Comparison of ENCODE assay signal across 32 cellular contexts in genomic region chr1:6477039-6477820, GRCh38. TPM values are rescaled to one million over a fixed set of nuclear protein-coding genes. Genes with fewer than 3 reads are reported as not detected.
DNase-seq lines count a peak whose midpoint lies in the region; ATAC-seq, FAIRE-seq and TF ChIP-seq lines count a peak whose summit lies in the region.
"Had no signal": no experiment of that assay in that cellular context is flagged by ENCODE, and none has a peak within 500 bp of the region (broad histone marks: within the 10 kb centered on the region; RNA-seq: fewer than 3 reads in every experiment).

No MANE protein-coding gene starts in this region.

- H3K27me3 Mint-ChIP-seq in astrocyte (ENCODE audit: low read depth, unreplicated experiment) (peaks cover 2% of the 10 kb centered on the region), type B pancreatic cell (no peaks in the 10 kb centered on the region)
- H3K27me3 Mint-ChIP-seq in activated CD4-positive, alpha-beta T cell treated with anti-CD3 and anti-CD28 coated beads, Interleukin-2, amount 10 ng/mL, durations not matched to agents 7 days and 5 days = peaks cover 6% of the 10 kb centered on the region
- H3K27me3 Mint-ChIP-seq: activated CD4-positive, alpha-beta memory T cell treated with anti-CD3 and anti-CD28 coated beads, Interleukin-2, amount 10 ng/mL, durations not matched to agents 7 days and 5 days; activated naive CD8-positive, alpha-beta T cell treated with anti-CD3 and anti-CD28 coated beads for 36 hours had no signal

- H3K4me3 Mint-ChIP-seq in astrocyte (ENCODE audit: unreplicated experiment) (peak overlapping the region; percentile 40), type B pancreatic cell (peak overlapping the region; percentile 14)
- H3K4me3 Mint-ChIP-seq in activated CD4-positive, alpha-beta T cell treated with anti-CD3 and anti-CD28 coated beads, Interleukin-2, amount 10 ng/mL, durations not matched to agents 7 days and 5 days = no peak overlapping the region
- H3K4me3 Mint-ChIP-seq: activated CD4-positive, alpha-beta memory T cell treated with anti-CD3 and anti-CD28 coated beads, Interleukin-2, amount 10 ng/mL, durations not matched to agents 7 days and 5 days; activated naive CD8-positive, alpha-beta T cell treated with anti-CD3 and anti-CD28 coated beads for 36 hours; CD4-positive, CD25-positive, alpha-beta regulatory T cell; dendritic cell treated with granulocyte-macrophage colony-stimulating factor and Interleukin-4, amounts not matched to agents 40 ng/mL and 50 ng/mL, for 4 days; natural killer cell treated with Interleukin-12 subunit alpha and Interleukin-12 subunit beta and Interleukin-15 and Interleukin-18, amount 100 ng/mL, for 72 hours; stimulated activated effector memory CD8-positive, alpha-beta T cell treated with anti-CD3 and anti-CD28 coated beads, Interleukin-12 subunit alpha, Interleukin-12 subunit beta, amount 100 ng/mL, for 72 hours; T-helper 17 cell had no signal

- H3K4me1 ChIP-seq in astrocyte (ENCODE audit: insufficient read depth, low read length) (no peaks in the 10 kb centered on the region), lower lobe of right lung (peaks cover 7% of the 10 kb centered on the region)
- H3K4me1 ChIP-seq: ascending aorta had no signal

- H3K9me3 ChIP-seq in astrocyte (ENCODE audit: insufficient read depth, low read depth, low read length) (no peaks in the 10 kb centered on the region), lower lobe of right lung (no peaks in the 10 kb centered on the region)
- H3K9me3 ChIP-seq: ascending aorta had no signal

- H3K4me3 ChIP-seq in astrocyte (ENCODE audit: insufficient read depth, low read depth, low read length) = no peak overlapping the region
- H3K4me3 ChIP-seq in lower lobe of right lung = no peak overlapping the region
- H3K4me3 ChIP-seq: ascending aorta had no signal

- POLR2A ChIA-PET in activated CD4-positive, alpha-beta T cell treated with anti-CD3 and anti-CD28 coated beads, Interleukin-2, amount 10 ng/mL, durations not matched to agents 7 days and 5 days (lab: Charles Lee) = no interaction called here

- H3K27ac Mint-ChIP-seq in astrocyte (ENCODE audit: unreplicated experiment) (no peak overlapping the region), type B pancreatic cell (peak overlapping the region; percentile 70)
- no peak overlapping the region for H3K27ac Mint-ChIP-seq in activated CD4-positive, alpha-beta T cell treated with anti-CD3 and anti-CD28 coated beads, Interleukin-2, amount 10 ng/mL, durations not matched to agents 7 days and 5 days
- H3K27ac Mint-ChIP-seq: activated CD4-positive, alpha-beta memory T cell treated with anti-CD3 and anti-CD28 coated beads, Interleukin-2, amount 10 ng/mL, durations not matched to agents 7 days and 5 days; activated naive CD8-positive, alpha-beta T cell treated with anti-CD3 and anti-CD28 coated beads for 36 hours; activated T-helper 2 cell treated with anti-CD3 and anti-CD28 coated beads, Interferon-gamma antibody, Interleukin-2, Interleukin-4, amounts not matched to agents 10 μg/mL and 5 μg/mL and 100 μg/mL, durations not matched to agents 14 hours and 24 hours and 36 hours; dendritic cell treated with granulocyte-macrophage colony-stimulating factor and Interleukin-4, amounts not matched to agents 40 ng/mL and 50 ng/mL, for 4 days; natural killer cell treated with Interleukin-12 subunit alpha and Interleukin-12 subunit beta and Interleukin-15 and Interleukin-18, amount 100 ng/mL, for 72 hours; stimulated activated effector memory CD8-positive, alpha-beta T cell treated with anti-CD3 and anti-CD28 coated beads, Interleukin-12 subunit alpha, Interleukin-12 subunit beta, amount 100 ng/mL, for 72 hours; T-helper 17 cell had no signal

- ATAC-seq in lower lobe of right lung = no peak
- ATAC-seq: natural killer cell treated with Interleukin-12 subunit alpha and Interleukin-12 subunit beta and Interleukin-15 and Interleukin-18, amount 100 ng/mL, for 72 hours; right cardiac atrium; stimulated activated effector memory CD8-positive, alpha-beta T cell treated with anti-CD3 and anti-CD28 coated beads, Interleukin-12 subunit alpha, Interleukin-12 subunit beta, amount 100 ng/mL, for 72 hours; T-helper 17 cell had no signal

- H3K36me3 ChIP-seq in astrocyte (ENCODE audit: insufficient read depth, low read length) (no peaks in the 10 kb centered on the region), lower lobe of right lung (no peaks in the 10 kb centered on the region)

- H3K9me3 Mint-ChIP-seq in astrocyte (ENCODE audit: unreplicated experiment) (no peaks in the 10 kb centered on the region), type B pancreatic cell (no peaks in the 10 kb centered on the region)
- no peaks in the 10 kb centered on the region for H3K9me3 Mint-ChIP-seq in activated CD4-positive, alpha-beta T cell treated with anti-CD3 and anti-CD28 coated beads, Interleukin-2, amount 10 ng/mL, durations not matched to agents 7 days and 5 days
- H3K9me3 Mint-ChIP-seq: activated CD4-positive, alpha-beta memory T cell treated with anti-CD3 and anti-CD28 coated beads, Interleukin-2, amount 10 ng/mL, durations not matched to agents 7 days and 5 days; activated naive CD8-positive, alpha-beta T cell treated with anti-CD3 and anti-CD28 coated beads for 36 hours; activated T-helper 2 cell treated with anti-CD3 and anti-CD28 coated beads, Interferon-gamma antibody, Interleukin-2, Interleukin-4, amounts not matched to agents 10 μg/mL and 5 μg/mL and 100 μg/mL, durations not matched to agents 14 hours and 24 hours and 36 hours; CD4-positive, CD25-positive, alpha-beta regulatory T cell; dendritic cell treated with granulocyte-macrophage colony-stimulating factor and Interleukin-4, amounts not matched to agents 40 ng/mL and 50 ng/mL, for 4 days; natural killer cell treated with Interleukin-12 subunit alpha and Interleukin-12 subunit beta and Interleukin-15 and Interleukin-18, amount 100 ng/mL, for 72 hours; stimulated activated effector memory CD8-positive, alpha-beta T cell treated with anti-CD3 and anti-CD28 coated beads, Interleukin-12 subunit alpha, Interleukin-12 subunit beta, amount 100 ng/mL, for 72 hours had no signal

- no peak overlapping the region for H2AFZ ChIP-seq in astrocyte (ENCODE audit: low read depth, low read length)
- H2AFZ ChIP-seq: parathyroid adenoma had no signal

- peaks cover 37% of the 10 kb centered on the region for H4K20me1 ChIP-seq in astrocyte (ENCODE audit: insufficient read depth, low read length)

- H3K27ac ChIP-seq in astrocyte (ENCODE audit: low read depth, low read length) (no peak overlapping the region), lower lobe of right lung (no peak overlapping the region)
- H3K27ac ChIP-seq: 22Rv1, ascending aorta, parathyroid adenoma had no signal

- intact Hi-C loops in lower lobe of right lung (cut with DNase I) = no loop called here

- FAIRE-seq in astrocyte (lab: Jason Lieb, UNC) = no peak
- FAIRE-seq: frontal cortex, GM12892 had no signal

- no peaks in the 10 kb centered on the region for H3K27me3 ChIP-seq in astrocyte (ENCODE audit: insufficient read depth, low read length)
- no peaks in the 10 kb centered on the region for H3K27me3 ChIP-seq in lower lobe of right lung (ENCODE audit: low read depth)
- H3K27me3 ChIP-seq: ascending aorta had no signal

- H3K79me2 ChIP-seq in astrocyte (ENCODE audit: insufficient read depth, low read length) = peaks cover 10% of the 10 kb centered on the region
- H3K79me2 ChIP-seq: parathyroid adenoma had no signal

- no peak overlapping the region for H3K4me2 ChIP-seq in astrocyte (ENCODE audit: low read length)

- H3K4me1 Mint-ChIP-seq in astrocyte (ENCODE audit: low read depth, unreplicated experiment) (peaks cover 4% of the 10 kb centered on the region), type B pancreatic cell (ENCODE audit: unreplicated experiment) (peaks cover 19% of the 10 kb centered on the region)
- H3K4me1 Mint-ChIP-seq in activated CD4-positive, alpha-beta T cell treated with anti-CD3 and anti-CD28 coated beads, Interleukin-2, amount 10 ng/mL, durations not matched to agents 7 days and 5 days = peaks cover 6% of the 10 kb centered on the region
- H3K4me1 Mint-ChIP-seq: activated CD4-positive, alpha-beta memory T cell treated with anti-CD3 and anti-CD28 coated beads, Interleukin-2, amount 10 ng/mL, durations not matched to agents 7 days and 5 days had no signal

- no peak overlapping the region for H3K9ac ChIP-seq in astrocyte (ENCODE audit: low read length)
- H3K9ac ChIP-seq: parathyroid adenoma had no signal

- CTCF ChIA-PET in activated CD4-positive, alpha-beta T cell treated with anti-CD3 and anti-CD28 coated beads, Interleukin-2, amount 10 ng/mL, durations not matched to agents 7 days and 5 days (lab: Charles Lee) = interaction anchor here (0.7 to 1.9 kb wide), 6 partner anchors 9 to 146 kb away, joined by 3 to 6 read pairs (median 3); no protein-coding TSS in a partner anchor

- DNase-seq in NCI-H2107 treated with DMSO at 0.1 percent for 48 hours (lab: John Stamatoyannopoulos, UW; ENCODE audit: unreplicated experiment) (peak; percentile 14), NCI-H2107 (lab: John Stamatoyannopoulos, UW) (no peak), astrocyte (ENCODE audit: low read depth) (no peak), lower lobe of right lung (peak; percentile 46), type B pancreatic cell (ENCODE audit: extremely low spot score, unreplicated experiment) (no peak), NCI-H82 treated with DMSO at 0.1 percent for 48 hours (lab: John Stamatoyannopoulos, UW; ENCODE audit: unreplicated experiment) (no peak)
- DNase-seq in activated CD4-positive, alpha-beta T cell treated with anti-CD3 and anti-CD28 coated beads, Interleukin-2, amount 10 ng/mL, durations not matched to agents 7 days and 5 days = no peak
- DNase-seq in activated T-cell treated with anti-CD3 and anti-CD28 coated beads, Interleukin-2, amount 50 U/mL, for 48 hours = no peak
- DNase-seq: activated CD4-positive, alpha-beta memory T cell treated with anti-CD3 and anti-CD28 coated beads, Interleukin-2, amount 10 ng/mL, durations not matched to agents 7 days and 5 days; activated CD4-positive, CD25-positive, alpha-beta regulatory T cell treated with anti-CD3 and anti-CD28 coated beads, Interleukin-2, amount 50 U/mL, for 72 hours; activated CD8-positive, alpha-beta memory T cell treated with anti-CD3 and anti-CD28 coated beads, Interleukin-2, amount 50 U/mL, for 48 hours; activated naive CD8-positive, alpha-beta T cell treated with anti-CD3 and anti-CD28 coated beads for 36 hours; CD4-positive, CD25-positive, alpha-beta regulatory T cell; central memory CD4-positive, alpha-beta T cell; EL; hypothalamus; NCI-H1048; NCI-H187; right cardiac atrium; stimulated activated CD4-positive, alpha-beta T cell treated with anti-CD3 and anti-CD28 coated beads, Interleukin-12 subunit alpha, Interleukin-12 subunit beta, amount 100 ng/mL, for 4 hours; stimulated activated CD4-positive, alpha-beta T cell treated with anti-CD3 and anti-CD28 coated beads, Interleukin-4, amount 100 ng/mL, for 24 hours; T-helper 17 cell had no signal

- peaks cover 9% of the 10 kb centered on the region for H3K36me3 Mint-ChIP-seq in astrocyte (ENCODE audit: low read depth, unreplicated experiment)
- H3K36me3 Mint-ChIP-seq in type B pancreatic cell = peaks cover 7% of the 10 kb centered on the region
- no peaks in the 10 kb centered on the region for H3K36me3 Mint-ChIP-seq in activated CD4-positive, alpha-beta T cell treated with anti-CD3 and anti-CD28 coated beads, Interleukin-2, amount 10 ng/mL, durations not matched to agents 7 days and 5 days (ENCODE audit: low read depth)
- H3K36me3 Mint-ChIP-seq: activated naive CD8-positive, alpha-beta T cell treated with anti-CD3 and anti-CD28 coated beads for 36 hours; natural killer cell treated with Interleukin-12 subunit alpha and Interleukin-12 subunit beta and Interleukin-15 and Interleukin-18, amount 100 ng/mL, for 72 hours; stimulated activated effector memory CD8-positive, alpha-beta T cell treated with anti-CD3 and anti-CD28 coated beads, Interleukin-12 subunit alpha, Interleukin-12 subunit beta, amount 100 ng/mL, for 72 hours had no signal

- TF ChIP-seq CTCF in astrocyte (IDR thresholded peaks at IDR 0.05; ENCODE audit: insufficient read depth, low read depth, low read length) (no peak), lower lobe of right lung (IDR thresholded peaks at IDR 0.05) (no peak), type B pancreatic cell (conservative IDR thresholded peaks at IDR 0.05) (no peak)

RNA-seq across cellular contexts. Expression of gene TNFRSF25, which starts 11.3 kb away (rescaled TPM):
- total RNA-seq in astrocyte (16.5 and 18.8 TPM in 2 replicates), lower lobe of right lung (8.2 TPM), type B pancreatic cell (ENCODE audit: low replicate concordance) (27.0 and 29.4 TPM in 2 replicates)
- 10 to 100 TPM; 88.5 to 92.8 TPM for total RNA-seq in activated CD4-positive, alpha-beta T cell treated with anti-CD3 and anti-CD28 coated beads, Interleukin-2, amount 10 ng/mL, durations not matched to agents 7 days and 5 days

RNA-seq across cellular contexts. Expression of gene PLEKHG5, which starts 14.2 kb away (rescaled TPM):
- total RNA-seq in astrocyte (23.0 and 25.1 TPM in 2 replicates), lower lobe of right lung (9.5 TPM), type B pancreatic cell (ENCODE audit: low replicate concordance) (28.5 and 30.6 TPM in 2 replicates)
- total RNA-seq in activated CD4-positive, alpha-beta T cell treated with anti-CD3 and anti-CD28 coated beads, Interleukin-2, amount 10 ng/mL, durations not matched to agents 7 days and 5 days = 1 to 10 TPM; 1.3 to 1.8 TPM

RNA-seq across cellular contexts. Expression of gene ESPN, which starts 52.7 kb away (rescaled TPM):
- total RNA-seq in astrocyte = 0.66 and 0.96 TPM in 2 replicates
- 8.3 TPM for total RNA-seq in lower lobe of right lung
- 13.8 and 15.6 TPM in 2 replicates for total RNA-seq in type B pancreatic cell (ENCODE audit: low replicate concordance)
- under 1 TPM; 0.56 to 0.77 TPM for total RNA-seq in activated CD4-positive, alpha-beta T cell treated with anti-CD3 and anti-CD28 coated beads, Interleukin-2, amount 10 ng/mL, durations not matched to agents 7 days and 5 days
- total RNA-seq: frontal cortex had no signal

RNA-seq across cellular contexts. Expression of gene HES2, which starts 57.5 kb away (rescaled TPM):
- total RNA-seq in astrocyte (0.94 and 3.0 TPM in 2 replicates), lower lobe of right lung (6.4 TPM), type B pancreatic cell (ENCODE audit: low replicate concordance) (5.9 and 22.1 TPM in 2 replicates)
- total RNA-seq in activated CD4-positive, alpha-beta T cell treated with anti-CD3 and anti-CD28 coated beads, Interleukin-2, amount 10 ng/mL, durations not matched to agents 7 days and 5 days = under 1 TPM; 0.21 to 0.30 TPM
- total RNA-seq: activated naive CD8-positive, alpha-beta T cell treated with anti-CD3 and anti-CD28 coated beads for 36 hours; ascending aorta; CD4-positive, CD25-positive, alpha-beta regulatory T cell; frontal cortex; liver; natural killer cell treated with Interleukin-12 subunit alpha and Interleukin-12 subunit beta and Interleukin-15 and Interleukin-18, amount 100 ng/mL, for 72 hours; T-helper 17 cell had no signal

Comparison
In these comparisons a context has a peak if more than half of its experiments do, and no peak if none do; other contexts are left out.
1. DNase-seq: peak in NCI-H2107 treated with DMSO at 0.1 percent for 48 hours (single experiment) and lower lobe of right lung (single experiment); none in NCI-H2107 (single experiment), astrocyte (single experiment), type B pancreatic cell (single experiment), activated CD4-positive, alpha-beta T cell treated with anti-CD3 and anti-CD28 coated beads, Interleukin-2, amount 10 ng/mL, durations not matched to agents 7 days and 5 days (single experiment), activated T-cell treated with anti-CD3 and anti-CD28 coated beads, Interleukin-2, amount 50 U/mL, for 48 hours (0 of 2) and NCI-H82 treated with DMSO at 0.1 percent for 48 hours (single experiment).